9 cellular contexts compared by ENCODE assay signal in the genomic region with DNA sequence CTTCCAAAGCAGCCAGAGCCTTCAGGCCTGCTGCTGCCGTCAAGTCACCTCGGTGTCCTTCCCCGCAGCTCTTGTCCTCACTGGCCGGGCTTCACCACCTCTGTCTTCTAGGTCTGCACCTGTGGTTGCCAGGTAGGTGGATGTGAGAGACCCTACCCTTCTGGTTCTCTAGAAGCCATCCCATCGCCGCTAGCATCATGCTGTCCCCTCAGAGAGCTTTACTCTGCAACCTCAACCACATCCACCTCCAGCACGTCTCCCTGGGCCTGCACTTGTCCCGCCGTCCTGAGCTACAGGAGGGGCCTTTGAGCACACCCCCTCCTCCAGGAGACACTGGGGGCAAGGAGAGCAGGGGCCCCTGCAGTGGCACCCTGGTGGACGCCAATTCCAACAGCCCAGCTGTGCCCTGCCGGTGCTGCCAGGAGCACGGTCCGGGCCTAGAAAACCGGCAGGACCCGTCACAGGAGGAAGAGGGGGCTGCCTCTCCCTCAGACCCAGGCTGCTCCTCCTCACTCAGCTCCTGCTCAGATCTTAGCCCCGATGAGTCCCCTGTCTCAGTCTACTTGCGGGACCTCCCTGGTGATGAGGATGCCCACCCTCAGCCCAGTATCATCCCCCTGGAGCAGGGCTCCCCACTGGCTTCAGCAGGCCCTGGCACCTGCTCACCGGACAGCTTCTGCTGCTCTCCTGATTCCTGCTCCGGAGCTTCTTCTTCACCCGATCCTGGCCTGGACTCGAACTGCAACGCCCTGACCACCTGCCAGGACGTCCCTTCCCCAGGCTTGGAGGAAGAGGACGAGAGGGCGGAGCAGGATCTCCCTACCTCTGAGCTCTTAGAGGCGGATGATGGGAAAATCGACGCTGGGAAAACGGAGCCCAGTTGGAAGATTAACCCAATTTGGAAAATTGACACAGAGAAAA. TPM values are rescaled to one million over a fixed set of nuclear protein-coding genes. Genes with fewer than 3 reads are reported as not detected.
DNase-seq lines count a peak whose midpoint lies in the region; ATAC-seq and TF ChIP-seq lines count a peak whose summit lies in the region.
"Had no signal": no experiment of that assay in that cellular context is flagged by ENCODE, and none has a peak within 500 bp of the region (broad histone marks: within the 10 kb centered on the region; RNA-seq: fewer than 3 reads in every experiment).

No MANE protein-coding gene starts in this region.

- peak overlapping the region; percentile 95 to 100 (median 98) for H3K27ac ChIP-seq in sigmoid colon

- H3K4me3 ChIP-seq in fibroblast of villous mesenchyme (ENCODE audit: low read depth, low read length) (peak overlapping the region; percentile 94), sigmoid colon (peak overlapping the region; percentile 66 to 91 (median 86))

- DNase-seq in G401 (ENCODE audit: low spot score) (peak; percentile 67), T-cell (no peak), fibroblast of villous mesenchyme (ENCODE audit: low read depth) (no peak), sigmoid colon (peak; percentile 77), cortex of kidney (lab: John Stamatoyannopoulos, UW) (no peak), inferior parietal cortex (ENCODE audit: extremely low spot score) (no peak), CD1c-positive myeloid dendritic cell (ENCODE audit: extremely low spot score) (no peak)
- DNase-seq in effector CD8-positive, alpha-beta T cell (lab: John Stamatoyannopoulos, UW): no peak

- no peaks in the 10 kb centered on the region for H3K9me3 ChIP-seq in sigmoid colon

- peaks cover 5% of the 10 kb centered on the region for H3K36me3 Mint-ChIP-seq in T-cell

- H3K4me1 Mint-ChIP-seq in T-cell: peaks cover 33 to 41% (median 34%) of the 10 kb centered on the region in 3 donors

- CTCF ChIA-PET in T-cell (lab: Charles Lee): interaction anchor here (1.2 to 5.5 kb wide), 3 partner anchors 70 to 74 kb away, joined by 3 to 62 read pairs (median 9); no protein-coding TSS in a partner anchor

- H3K27me3 Mint-ChIP-seq in T-cell: no peaks in the 10 kb centered on the region

- no peaks in the 10 kb centered on the region for H3K9me3 Mint-ChIP-seq in T-cell

- TF ChIP-seq CTCF in fibroblast of villous mesenchyme (IDR thresholded peaks at IDR 0.05; ENCODE audit: insufficient read depth, low read depth, low read length): no peak
- no peak for TF ChIP-seq CTCF in sigmoid colon (IDR thresholded peaks at IDR 0.05)

- no peak for TF ChIP-seq POLR2A in sigmoid colon (IDR thresholded peaks at IDR 0.05)

- H3K36me3 ChIP-seq in sigmoid colon: peaks cover 0 to 15% (median 0%) of the 10 kb centered on the region in 4 donors

- intact Hi-C loops in sigmoid colon (cut with DNase I): no loop called here

- WGBS in sigmoid colon, 2 donors: 49 to 66% methylated on average over 29 of the region's 29 CpGs

- in situ Hi-C loops in G401 (cut with HindIII; ENCODE audit: low sequenced_read_pairs): no loop called here

- ATAC-seq in T-cell (replicated peaks in 1 of 4): no peak

- peak overlapping the region; percentile 68 to 89 (median 68) for H3K4me3 Mint-ChIP-seq in T-cell

- no peak for TF ChIP-seq EP300 in sigmoid colon (IDR thresholded peaks at IDR 0.05)

- POLR2A ChIA-PET in T-cell (lab: Charles Lee): interaction anchor here in 1 of 2 donors (0.7 kb wide), 1 partner anchor 22 kb away, joined by 4 read pairs; no protein-coding TSS in a partner anchor

- H3K4me1 ChIP-seq in sigmoid colon: peaks cover 0 to 45% (median 38%) of the 10 kb centered on the region in 4 donors

- H3K27me3 ChIP-seq in sigmoid colon: no peaks in the 10 kb centered on the region

- H3K27ac Mint-ChIP-seq in T-cell: no peak overlapping the region

RNA-seq across cellular contexts. Expression of a gene that starts 1.1 kb away (rescaled TPM):
- total RNA-seq in G401 (2014; rRNA removed; shearing (Covaris generic)): 23.9 and 35.0 TPM in 2 replicates
- total RNA-seq in T-cell: 10 to 100 TPM; 14.4 to 25.2 (median 22.9) TPM
- 18.4 and 22.9 TPM in 2 replicates for total RNA-seq in fibroblast of villous mesenchyme
- total RNA-seq in sigmoid colon: 10 to 100 TPM; 12.5 to 27.4 (median 16.0) TPM
- polyA plus RNA-seq in sigmoid colon: 10 to 100 TPM; 48.3 to 76.3 (median 67.7) TPM

RNA-seq across cellular contexts. Expression of a gene that starts 13.2 kb away (rescaled TPM):
- 357 and 361 TPM in 2 replicates for total RNA-seq in G401 (2014; rRNA removed; shearing (Covaris generic))
- total RNA-seq in T-cell: 100 to 1,000 TPM in 1 of 5 donors, 10 to 100 TPM in 4; 66.7 to 100 (median 93.0) TPM
- total RNA-seq in fibroblast of villous mesenchyme: 427 and 428 TPM in 2 replicates
- total RNA-seq in sigmoid colon: 10 to 100 TPM; 73.7 to 96.8 (median 81.3) TPM
- polyA plus RNA-seq in sigmoid colon: 100 to 1,000 TPM; 144 to 570 (median 299) TPM

RNA-seq across cellular contexts. Expression of a gene that starts 20.6 kb away (rescaled TPM):
- total RNA-seq in G401 (2014; rRNA removed; shearing (Covaris generic)): not detected in 2 replicates
- under 1 TPM in 2 of 5 donors, not detected in 3; 0.23 TPM for total RNA-seq in T-cell
- not detected in 2 replicates for total RNA-seq in fibroblast of villous mesenchyme
- total RNA-seq in sigmoid colon: not detected
- polyA plus RNA-seq in sigmoid colon: under 1 TPM; under 0.01 to 0.69 (median 0.38) TPM
- total RNA-seq: HT1080 had no signal

RNA-seq across cellular contexts. Expression of a gene that starts 44.6 kb away (rescaled TPM):
- 1.1 and 3.3 TPM in 2 replicates for total RNA-seq in G401 (2014; rRNA removed; shearing (Covaris generic))
- total RNA-seq in T-cell (1 to 10 TPM; 1.7 to 4.1 (median 4.0) TPM), fibroblast of villous mesenchyme (0.86 and 1.6 TPM in 2 replicates), sigmoid colon (1 to 10 TPM; 1.2 to 5.5 (median 2.3) TPM)
- polyA plus RNA-seq in sigmoid colon: 1 to 10 TPM in 2 of 3 donors, under 1 TPM in 1; 0.69 to 8.6 (median 1.2) TPM

RNA-seq across cellular contexts. Expression of a gene that starts 48.5 kb away (rescaled TPM):
- total RNA-seq in G401 (2014; rRNA removed; shearing (Covaris generic)): 32.1 and 47.4 TPM in 2 replicates
- total RNA-seq in T-cell (100 to 1,000 TPM in 3 of 5 donors, 10 to 100 TPM in 2; 76.4 to 123 (median 110) TPM), fibroblast of villous mesenchyme (19.3 and 21.6 TPM in 2 replicates), sigmoid colon (10 to 100 TPM; 21.4 to 33.2 (median 25.3) TPM)
- polyA plus RNA-seq in sigmoid colon: 10 to 100 TPM in 2 of 3 donors, 1 to 10 TPM in 1; 7.2 to 45.9 (median 14.4) TPM

Comparison
In these comparisons a context has a peak if more than half of its experiments do, and no peak if none do; other contexts are left out.
1. DNase-seq: peak in G401 (single experiment) and sigmoid colon (single experiment); none in T-cell (0 of 34), fibroblast of villous mesenchyme (single experiment), cortex of kidney (single experiment), inferior parietal cortex (single experiment), effector CD8-positive, alpha-beta T cell (single experiment) and CD1c-positive myeloid dendritic cell (single experiment).